Comparison of ENCODE assay signal across 14 cellular contexts in genomic region chr3:112602217-112602838, GRCh38.
A peak's percentile ranks its signal among the peaks of the same experiment; 100 is the strongest.
DNase-seq lines count a peak whose midpoint lies in the region; ATAC-seq and TF ChIP-seq lines count a peak whose summit lies in the region.
"Had no signal": no experiment of that assay in that cellular context is flagged by ENCODE, and none has a peak within 500 bp of the region (broad histone marks: within the 10 kb centered on the region; RNA-seq: fewer than 3 reads in every experiment).

No MANE protein-coding gene starts in this region.

- H3K4me3 Mint-ChIP-seq in T-helper 2 cell treated with Interferon-gamma antibody and Interleukin-4, amounts not matched to agents 5 μg/mL and 100 μg/mL, for 36 hours: no peak overlapping the region
- H3K4me3 Mint-ChIP-seq: CD4-positive, CD25-positive, alpha-beta regulatory T cell had no signal

- H3K27ac Mint-ChIP-seq in T-helper 2 cell treated with Interferon-gamma antibody and Interleukin-4, amounts not matched to agents 5 μg/mL and 100 μg/mL, for 36 hours: no peak overlapping the region
- H3K27ac Mint-ChIP-seq: activated T-helper 2 cell treated with anti-CD3 and anti-CD28 coated beads, Interferon-gamma antibody, Interleukin-2, Interleukin-4, amounts not matched to agents 10 μg/mL and 5 μg/mL and 100 μg/mL, durations not matched to agents 14 hours and 24 hours and 36 hours; CD4-positive, CD25-positive, alpha-beta regulatory T cell had no signal

- H3K9me3 Mint-ChIP-seq in T-helper 2 cell treated with Interferon-gamma antibody and Interleukin-4, amounts not matched to agents 5 μg/mL and 100 μg/mL, for 36 hours: no peaks in the 10 kb centered on the region
- H3K9me3 Mint-ChIP-seq: activated T-helper 2 cell treated with anti-CD3 and anti-CD28 coated beads, Interferon-gamma antibody, Interleukin-2, Interleukin-4, amounts not matched to agents 10 μg/mL and 5 μg/mL and 100 μg/mL, durations not matched to agents 14 hours and 24 hours and 36 hours; CD4-positive, CD25-positive, alpha-beta regulatory T cell had no signal

- H3K36me3 Mint-ChIP-seq in T-helper 2 cell treated with Interferon-gamma antibody and Interleukin-4, amounts not matched to agents 5 μg/mL and 100 μg/mL, for 36 hours (ENCODE audit: low read depth): no peaks in the 10 kb centered on the region

- DNase-seq in DMS114 treated with DMSO at 0.1 percent for 48 hours (lab: John Stamatoyannopoulos, UW; ENCODE audit: unreplicated experiment): no peak
- no peak for DNase-seq in LoVo (ENCODE audit: low spot score)
- DNase-seq in NCI-H446 (lab: John Stamatoyannopoulos, UW): no peak
- no peak for DNase-seq in T-helper 2 cell treated with Interferon-gamma antibody and Interleukin-4, amounts not matched to agents 5 μg/mL and 100 μg/mL, for 36 hours (ENCODE audit: low spot score)
- DNase-seq: NCI-H510A treated with DMSO at 0.1 percent for 48 hours; Right ventricle myocardium superior; stimulated activated CD4-positive, alpha-beta T cell treated with anti-CD3 and anti-CD28 coated beads, Interleukin-15, amount 100 ng/mL, for 24 hours; stomach had no signal

- TF ChIP-seq POLR2A in GM18505 (IDR thresholded peaks at IDR 0.05; ENCODE audit: borderline replicate concordance, extremely low read depth, insufficient read depth, insufficient read length): no peak

- peaks cover 7% of the 10 kb centered on the region for H3K27me3 Mint-ChIP-seq in T-helper 2 cell treated with Interferon-gamma antibody and Interleukin-4, amounts not matched to agents 5 μg/mL and 100 μg/mL, for 36 hours (ENCODE audit: low read depth)

- H3K4me1 Mint-ChIP-seq in T-helper 2 cell treated with Interferon-gamma antibody and Interleukin-4, amounts not matched to agents 5 μg/mL and 100 μg/mL, for 36 hours (ENCODE audit: low read depth): peaks cover 25% of the 10 kb centered on the region

- ATAC-seq in GM18505 (IDR thresholded peaks at IDR 0.05; ENCODE audit: unreplicated experiment): peak; percentile 81
- peak; percentile 74 for ATAC-seq in GM19372 (IDR thresholded peaks at IDR 0.05; ENCODE audit: low read depth, unreplicated experiment)
- peak; percentile 69 for ATAC-seq in HG02840 (IDR thresholded peaks at IDR 0.05; ENCODE audit: low FRiP score, unreplicated experiment)
- peak; percentile 65 for ATAC-seq in HG03571 (IDR thresholded peaks at IDR 0.05; ENCODE audit: unreplicated experiment)
